ENCODE assay signal across 22 cellular contexts in genomic region chr7:44320141-44320540, GRCh38.
"Had no signal": no experiment of that assay in that cellular context is flagged by ENCODE, and none has a peak within 500 bp of the region (broad histone marks: within the 10 kb centered on the region; RNA-seq: fewer than 3 reads in every experiment).

No MANE protein-coding gene starts in this region.

- ATAC-seq: activated T-cell treated with anti-CD3 and anti-CD28 coated beads, Interleukin-2, amount 50 U/mL, for 4 hours; left colon; stimulated activated naive B cell treated with anti-CD40 and anti-IgM and Interleukin-4, amounts not matched to agents 10 μg/mL and 1 μg/mL and 100 μg/mL, for 72 hours had no signal

- H3K9ac ChIP-seq: SK-N-SH had no signal

- H3K4me2 ChIP-seq: SK-N-SH had no signal

- H3K9me3 ChIP-seq: colonic mucosa, right lobe of liver, SK-N-SH, upper lobe of left lung had no signal

- H3K27ac ChIP-seq: colonic mucosa, epithelial cell of prostate, spleen, thoracic aorta, upper lobe of left lung had no signal

- H3K4me1 ChIP-seq: colonic mucosa had no signal

- DNase-seq: activated B cell treated with CpG ODN at 0.5 μM for 24 hours; activated CD4-positive, alpha-beta memory T cell treated with anti-CD3 and anti-CD28 coated beads, Interleukin-2, amount 10 ng/mL, durations not matched to agents 7 days and 5 days; activated CD4-positive, alpha-beta T cell treated with anti-CD3 and anti-CD28 coated beads for 48 hours; activated naive CD4-positive, alpha-beta T cell treated with anti-CD3 and anti-CD28 coated beads for 36 hours; activated T-cell treated with anti-CD3 and anti-CD28 coated beads, Interleukin-2, amount 50 U/mL, for 4 hours; anterior cingulate cortex; colonic mucosa; endodermal cell; foreskin fibroblast; glutamatergic neuron; left colon; midbrain; nephron progenitor cell; occipital lobe; spleen; stimulated activated naive B cell treated with anti-CD40 and anti-IgM and Interleukin-4, amounts not matched to agents 10 μg/mL and 1 μg/mL and 100 μg/mL, for 72 hours; upper lobe of left lung had no signal

- H3K27me3 ChIP-seq: right lobe of liver had no signal

- H3K36me3 ChIP-seq: colonic mucosa, right lobe of liver, spleen, thoracic aorta, upper lobe of left lung had no signal

- H3K4me3 ChIP-seq: colonic mucosa, lung, spleen, thoracic aorta, upper lobe of left lung had no signal
